13 cellular contexts compared by ENCODE assay signal in the genomic region with DNA sequence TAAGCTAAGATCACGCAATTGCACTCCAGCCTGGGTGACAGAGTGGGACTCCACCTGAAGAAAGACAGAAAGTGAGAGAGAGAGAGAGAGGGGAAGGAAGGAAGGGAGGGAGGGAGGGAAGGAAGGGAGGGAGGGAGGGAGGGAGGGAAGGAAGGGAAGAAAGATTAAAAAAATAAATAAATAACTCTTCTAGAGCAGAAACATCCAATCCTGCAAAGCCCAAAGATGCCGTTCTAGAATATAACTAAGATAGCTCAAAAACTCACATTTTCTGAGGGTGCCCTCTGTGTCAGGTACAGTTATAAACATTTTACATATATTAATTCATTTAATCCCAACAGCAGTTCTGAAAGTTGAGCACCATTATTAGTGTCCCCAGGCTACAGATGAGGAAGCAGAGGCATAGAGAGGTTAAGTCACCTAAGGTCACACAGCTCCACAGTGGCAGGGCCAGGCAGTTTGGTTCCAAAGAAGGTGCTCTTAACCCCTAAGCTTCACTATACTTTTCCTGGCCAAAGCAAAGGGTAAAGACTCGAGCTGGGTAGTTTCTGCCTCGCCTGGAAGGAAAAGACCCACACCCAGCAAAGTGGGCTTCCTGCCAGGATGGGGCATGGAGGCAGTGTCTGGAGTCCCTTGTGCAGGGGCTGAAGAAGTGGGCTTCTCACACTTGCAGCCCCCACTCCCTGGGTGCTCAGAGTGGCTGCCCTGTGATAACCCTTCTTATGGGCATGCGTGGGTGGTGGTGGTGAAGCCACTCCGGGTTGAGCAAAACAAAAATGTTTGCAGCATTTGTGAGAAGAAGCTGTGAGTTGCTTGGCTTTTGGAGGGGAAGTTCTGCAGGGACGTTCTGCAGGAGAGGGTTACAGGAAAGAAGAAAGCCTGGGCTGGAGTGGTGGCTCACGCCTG. TPM values are rescaled to one million over a fixed set of nuclear protein-coding genes. Genes with fewer than 3 reads are reported as not detected.
DNase-seq lines count a peak whose midpoint lies in the region; ATAC-seq lines count a peak whose summit lies in the region.
"Had no signal": no experiment of that assay in that cellular context is flagged by ENCODE, and none has a peak within 500 bp of the region (broad histone marks: within the 10 kb centered on the region; RNA-seq: fewer than 3 reads in every experiment).

No MANE protein-coding gene starts in this region.

- peaks cover 13% of the 10 kb centered on the region for H3K36me3 Mint-ChIP-seq in CD4-positive, CD25-positive, alpha-beta regulatory T cell
- peaks cover 4% of the 10 kb centered on the region for H3K36me3 Mint-ChIP-seq in IgD-negative memory B cell
- peaks cover 6 to 32% of the 10 kb centered on the region in 2 donors for H3K36me3 Mint-ChIP-seq in activated T-cell treated with anti-CD3 and anti-CD28 coated beads, Interleukin-2, amount 50 U/mL, for 72 hours (ENCODE audit: insufficient read depth in 2 of 2)
- H3K36me3 Mint-ChIP-seq in naive thymus-derived CD4-positive, alpha-beta T cell = peaks cover 0 to 37% (median 13%) of the 10 kb centered on the region in 5 donors

- H3K4me1 ChIP-seq in CD4-positive, CD25-positive, alpha-beta regulatory T cell (ENCODE audit: control insufficient read depth, insufficient read depth, low read length, poor library complexity, severe bottlenecking) = peaks cover 40% of the 10 kb centered on the region
- H3K4me1 ChIP-seq in naive thymus-derived CD4-positive, alpha-beta T cell (ENCODE audit: control insufficient read depth in 2 of 2, insufficient read depth in 2 of 2, low read length in 2 of 2) = peaks cover 18 to 66% of the 10 kb centered on the region in 2 donors
- H3K4me1 ChIP-seq: colonic mucosa had no signal

- H3K4me1 Mint-ChIP-seq in CD4-positive, CD25-positive, alpha-beta regulatory T cell = peaks cover 8 to 78% (median 33%) of the 10 kb centered on the region in 4 donors
- H3K4me1 Mint-ChIP-seq in IgD-negative memory B cell = peaks cover 33 to 37% (median 33%) of the 10 kb centered on the region in 3 donors
- H3K4me1 Mint-ChIP-seq in activated T-cell treated with anti-CD3 and anti-CD28 coated beads, Interleukin-2, amount 50 U/mL, for 72 hours (ENCODE audit: low read depth) = peaks cover 67% of the 10 kb centered on the region
- peaks cover 46 to 83% (median 76%) of the 10 kb centered on the region in 7 donors for H3K4me1 Mint-ChIP-seq in naive thymus-derived CD4-positive, alpha-beta T cell

- ATAC-seq in CD4-positive, CD25-positive, alpha-beta regulatory T cell (ENCODE audit: low read depth in 2 of 2) = peak; percentile 24 to 40
- ATAC-seq in activated T-cell treated with anti-CD3 and anti-CD28 coated beads, Interleukin-2, amount 50 U/mL, for 72 hours (replicated peaks in 1 of 2) = peak; percentile 68 to 78
- ATAC-seq in naive thymus-derived CD4-positive, alpha-beta T cell = peak; percentile 43
- ATAC-seq in GM21381 (IDR thresholded peaks at IDR 0.05; ENCODE audit: unreplicated experiment) (no peak), HG02759 (IDR thresholded peaks at IDR 0.05; ENCODE audit: unreplicated experiment) (no peak), HG03565 (IDR thresholded peaks at IDR 0.05; ENCODE audit: unreplicated experiment) (no peak)

- peak overlapping the region; percentile 48 to 74 (median 58) for H3K4me3 Mint-ChIP-seq in CD4-positive, CD25-positive, alpha-beta regulatory T cell
- peak overlapping the region in 3 of 4 donors; percentile 50 to 90 (median 87) for H3K4me3 Mint-ChIP-seq in IgD-negative memory B cell
- H3K4me3 Mint-ChIP-seq in activated T-cell treated with anti-CD3 and anti-CD28 coated beads, Interleukin-2, amount 50 U/mL, for 72 hours = peak overlapping the region; percentile 54 to 74
- H3K4me3 Mint-ChIP-seq in naive thymus-derived CD4-positive, alpha-beta T cell = peak overlapping the region; percentile 56 to 86 (median 76)

- peak in 1 of 3 donors; percentile 15 for DNase-seq in CD4-positive, CD25-positive, alpha-beta regulatory T cell
- peak; percentile 47 to 56 for DNase-seq in activated T-cell treated with anti-CD3 and anti-CD28 coated beads, Interleukin-2, amount 50 U/mL, for 72 hours
- DNase-seq in naive thymus-derived CD4-positive, alpha-beta T cell = peak in 3 of 9 donors; percentile 10 to 55 (median 33)
- no peak for DNase-seq in GM03348 (ENCODE audit: low spot score)
- DNase-seq: colonic mucosa; NCI-H1092 treated with DMSO at 0.1 percent for 48 hours; NCI-H510A treated with DMSO at 0.1 percent for 48 hours; RPMI8226; stimulated activated CD4-positive, alpha-beta T cell treated with anti-CD3 and anti-CD28 coated beads, Interleukin-4, amount 100 ng/mL, for 4 hours had no signal

- H3K4me3 ChIP-seq in CD4-positive, CD25-positive, alpha-beta regulatory T cell (ENCODE audit: low read depth, low read length) = no peak overlapping the region
- no peak overlapping the region for H3K4me3 ChIP-seq in naive thymus-derived CD4-positive, alpha-beta T cell (ENCODE audit: low read length)
- H3K4me3 ChIP-seq: colonic mucosa had no signal

- peak overlapping the region; percentile 83 to 95 (median 93) for H3K27ac Mint-ChIP-seq in CD4-positive, CD25-positive, alpha-beta regulatory T cell
- peak overlapping the region in 2 of 3 donors; percentile 49 to 85 for H3K27ac Mint-ChIP-seq in IgD-negative memory B cell
- peak overlapping the region; percentile 66 for H3K27ac Mint-ChIP-seq in activated T-cell treated with anti-CD3 and anti-CD28 coated beads, Interleukin-2, amount 50 U/mL, for 72 hours
- H3K27ac Mint-ChIP-seq in naive thymus-derived CD4-positive, alpha-beta T cell = peak overlapping the region; percentile 80 to 94 (median 90)

- H3K27me3 Mint-ChIP-seq in CD4-positive, CD25-positive, alpha-beta regulatory T cell = no peaks in the 10 kb centered on the region
- no peaks in the 10 kb centered on the region for H3K27me3 Mint-ChIP-seq in IgD-negative memory B cell
- no peaks in the 10 kb centered on the region for H3K27me3 Mint-ChIP-seq in activated T-cell treated with anti-CD3 and anti-CD28 coated beads, Interleukin-2, amount 50 U/mL, for 72 hours (ENCODE audit: low read depth)
- H3K27me3 Mint-ChIP-seq in naive thymus-derived CD4-positive, alpha-beta T cell = no peaks in the 10 kb centered on the region

- peaks cover 15% of the 10 kb centered on the region for H3K36me3 ChIP-seq in CD4-positive, CD25-positive, alpha-beta regulatory T cell (ENCODE audit: control insufficient read depth, insufficient read depth, low read length)
- H3K36me3 ChIP-seq in naive thymus-derived CD4-positive, alpha-beta T cell (ENCODE audit: control insufficient read depth in 2 of 3, insufficient read depth in 3 of 3, low read length in 3 of 3) = peaks cover 0 to 14% (median 0%) of the 10 kb centered on the region in 3 experiments
- H3K36me3 ChIP-seq: colonic mucosa had no signal

- H3K27me3 ChIP-seq in CD4-positive, CD25-positive, alpha-beta regulatory T cell (ENCODE audit: control insufficient read depth, insufficient read depth, low read length) = no peaks in the 10 kb centered on the region
- no peaks in the 10 kb centered on the region for H3K27me3 ChIP-seq in naive thymus-derived CD4-positive, alpha-beta T cell (ENCODE audit: control insufficient read depth in 2 of 2, insufficient read depth in 2 of 2, low read length in 2 of 2)
- H3K27me3 ChIP-seq: colonic mucosa had no signal

- H3K9me3 Mint-ChIP-seq in CD4-positive, CD25-positive, alpha-beta regulatory T cell = no peaks in the 10 kb centered on the region
- H3K9me3 Mint-ChIP-seq in IgD-negative memory B cell = no peaks in the 10 kb centered on the region
- no peaks in the 10 kb centered on the region for H3K9me3 Mint-ChIP-seq in activated T-cell treated with anti-CD3 and anti-CD28 coated beads, Interleukin-2, amount 50 U/mL, for 72 hours
- H3K9me3 Mint-ChIP-seq in naive thymus-derived CD4-positive, alpha-beta T cell = no peaks in the 10 kb centered on the region

- no peaks in the 10 kb centered on the region for H3K9me3 ChIP-seq in CD4-positive, CD25-positive, alpha-beta regulatory T cell (ENCODE audit: control insufficient read depth in 2 of 2, low read length in 2 of 2)
- no peaks in the 10 kb centered on the region for H3K9me3 ChIP-seq in naive thymus-derived CD4-positive, alpha-beta T cell (ENCODE audit: control insufficient read depth in 2 of 3, low read length in 3 of 3)
- H3K9me3 ChIP-seq: colonic mucosa had no signal

- no peak overlapping the region for H3K27ac ChIP-seq in CD4-positive, CD25-positive, alpha-beta regulatory T cell (ENCODE audit: insufficient read depth, low read length, poor library complexity, severe bottlenecking)
- peak overlapping the region; percentile 55 for H3K27ac ChIP-seq in naive thymus-derived CD4-positive, alpha-beta T cell (ENCODE audit: low read depth, low read length)
- H3K27ac ChIP-seq: colonic mucosa had no signal

- CTCF ChIA-PET in naive thymus-derived CD4-positive, alpha-beta T cell (lab: Charles Lee) = interaction anchor here (1.2 to 3.7 kb wide), 5 partner anchors 11 to 82 kb away, joined by 3 to 22 read pairs (median 4); no protein-coding TSS in a partner anchor

- intact Hi-C loops in naive thymus-derived CD4-positive, alpha-beta T cell (cut with micrococcal nuclease) = loop anchor here in 1 of 2 donors (1.0 kb wide), 3 partner anchors 9 to 16 kb away; no protein-coding TSS in a partner anchor

- POLR2A ChIA-PET in naive thymus-derived CD4-positive, alpha-beta T cell (lab: Charles Lee) = interaction anchor here (0.6 to 11.7 kb wide), 14 partner anchors 9 to 86 kb away, joined by 3 to 229 read pairs (median 5); partner anchors contain the start of gene PIK3CD

RNA-seq across cellular contexts. Expression of gene PIK3CD, which starts 7.9 kb away (rescaled TPM):
- 187 TPM for total RNA-seq in CD4-positive, CD25-positive, alpha-beta regulatory T cell
- polyA plus RNA-seq in CD4-positive, CD25-positive, alpha-beta regulatory T cell = 10 to 100 TPM; 47.3 to 63.2 (median 52.5) TPM
- 82.6 TPM for polyA plus RNA-seq in IgD-negative memory B cell
- total RNA-seq in activated T-cell treated with anti-CD3 and anti-CD28 coated beads, Interleukin-2, amount 50 U/mL, for 72 hours = 100 to 1,000 TPM; 149 to 162 TPM
- 100 to 1,000 TPM; 269 to 313 (median 283) TPM for total RNA-seq in naive thymus-derived CD4-positive, alpha-beta T cell
- 100 to 1,000 TPM in 1 of 2 donors, 10 to 100 TPM in 1; 74.9 to 174 TPM for polyA plus RNA-seq in naive thymus-derived CD4-positive, alpha-beta T cell

RNA-seq across cellular contexts. Expression of gene TMEM201, which starts 54.9 kb away (rescaled TPM):
- 12.1 TPM for total RNA-seq in CD4-positive, CD25-positive, alpha-beta regulatory T cell
- 1 to 10 TPM; 1.1 to 1.6 (median 1.4) TPM for polyA plus RNA-seq in CD4-positive, CD25-positive, alpha-beta regulatory T cell
- polyA plus RNA-seq in IgD-negative memory B cell = 4.2 TPM
- 10 to 100 TPM in 1 of 2 donors, 1 to 10 TPM in 1; 9.3 to 14.0 TPM for total RNA-seq in activated T-cell treated with anti-CD3 and anti-CD28 coated beads, Interleukin-2, amount 50 U/mL, for 72 hours
- 10 to 100 TPM in 3 of 5 experiments, 1 to 10 TPM in 2; 9.0 to 18.5 (median 10.0) TPM for total RNA-seq in naive thymus-derived CD4-positive, alpha-beta T cell
- 1 to 10 TPM; 1.0 to 3.3 TPM for polyA plus RNA-seq in naive thymus-derived CD4-positive, alpha-beta T cell

Comparison
In these comparisons a context has a peak if more than half of its experiments do, and no peak if none do; other contexts are left out.
1. ATAC-seq: peak in CD4-positive, CD25-positive, alpha-beta regulatory T cell (2 of 2), activated T-cell treated with anti-CD3 and anti-CD28 coated beads, Interleukin-2, amount 50 U/mL, for 72 hours (2 of 2) and naive thymus-derived CD4-positive, alpha-beta T cell (single experiment); none in GM21381 (single experiment), HG02759 (single experiment) and HG03565 (single experiment).
2. Peak in every context shown above with its lines, with median percentiles within 50 percentile points of each other: H3K27ac Mint-ChIP-seq and H3K4me3 Mint-ChIP-seq.